ENCODE assay signal across 9 cellular contexts in genomic region chr14:31576949-31577348, GRCh38.
"Had no signal": no experiment of that assay in that cellular context is flagged by ENCODE, and none has a peak within 500 bp of the region (broad histone marks: within the 10 kb centered on the region; RNA-seq: fewer than 3 reads in every experiment).

No MANE protein-coding gene starts in this region.

- H3K9me3 ChIP-seq: HAP-1 had no signal

- H3K4me3 ChIP-seq: GM23248, HAP-1 had no signal

- H3K4me3 Mint-ChIP-seq: HFFc6, IgD-negative memory B cell had no signal

- H3K36me3 ChIP-seq: HAP-1 had no signal

- H3K27me3 Mint-ChIP-seq: IgD-negative memory B cell had no signal

- DNase-seq: GM23248, GOT3, H7, HFFc6 had no signal

- H3K27ac Mint-ChIP-seq: HFFc6, IgD-negative memory B cell had no signal

- H3K9me3 Mint-ChIP-seq: HFFc6, IgD-negative memory B cell had no signal

- H3K27ac ChIP-seq: GM23248, HL-60 had no signal

- ATAC-seq: HCT116, HepG2 had no signal
